ENCODE assay signal across 24 cellular contexts in genomic region chr4:146855761-146856160, GRCh38.
"Had no signal": no experiment of that assay in that cellular context is flagged by ENCODE, and none has a peak within 500 bp of the region (broad histone marks: within the 10 kb centered on the region; RNA-seq: fewer than 3 reads in every experiment).

No MANE protein-coding gene starts in this region.

- DNase-seq: dermis blood vessel endothelial cell; dorsolateral prefrontal cortex; effector CD8-positive, alpha-beta T cell; effector memory CD8-positive, alpha-beta T cell; endodermal cell; erythroblast; esophagus squamous epithelium; foreskin fibroblast; foreskin melanocyte; gastrocnemius medialis; glutamatergic neuron; head of caudate nucleus; heart right ventricle; hippocampal formation; left cardiac atrium; left lung; left ventricle myocardium superior; lower lobe of right lung; mesenchymal stem cell; mucosa of descending colon; naive B cell had no signal

- ATAC-seq: effector memory CD8-positive, alpha-beta T cell; esophagus mucosa; gastrocnemius medialis; heart right ventricle; left cardiac atrium; left lung; left ventricle myocardium superior; lower lobe of right lung; mucosa of descending colon had no signal

- FAIRE-seq: islet of Langerhans, keratinocyte had no signal
